In genomic region chr15:89356634-89357298, GRCh38 we compare ENCODE assay signal across 8 cellular contexts. TPM values are rescaled to one million over a fixed set of nuclear protein-coding genes. Genes with fewer than 3 reads are reported as not detected.
DNase-seq lines count a peak whose midpoint lies in the region; ATAC-seq and TF ChIP-seq lines count a peak whose summit lies in the region.

No MANE protein-coding gene starts in this region.

- WGBS in sigmoid colon, 2 donors = 22 to 35% methylated on average over 13 of the region's 13 CpGs

- in situ Hi-C loops in Panc1 (cut with HindIII; ENCODE audit: low pct_unique_long_range_greater_than_20kb, low sequenced_read_pairs) = no loop called here

- POLR2A ChIA-PET in Panc1 (lab: Charles Lee) = no interaction called here

- no peak overlapping the region for H3K4me3 ChIP-seq in Panc1 (ENCODE audit: low read depth in 2 of 2, low read length in 2 of 2)
- no peak overlapping the region for H3K4me3 ChIP-seq in foreskin fibroblast (ENCODE audit: low read depth in 1 of 2, low read length in 2 of 2)
- H3K4me3 ChIP-seq in sigmoid colon = no peak overlapping the region

- H3K9me3 ChIP-seq in Panc1 (ENCODE audit: control insufficient read depth, insufficient read depth, low read depth, low read length) (no peaks in the 10 kb centered on the region), sigmoid colon (no peaks in the 10 kb centered on the region)

- intact Hi-C loops in Panc1 (cut with micrococcal nuclease; ENCODE audit: unreplicated experiment) (no loop called here), sigmoid colon (cut with DNase I) (loop anchor here (5.0 kb wide), 1 partner anchor 201 kb away; no protein-coding TSS in a partner anchor)

- CTCF ChIA-PET in Panc1 (lab: Charles Lee) = interaction anchor here (0.6 to 2.0 kb wide), 11 partner anchors 8 to 657 kb away, joined by 3 to 10 read pairs (median 5); partner anchors contain the start of gene POLG

- H3K27me3 ChIP-seq in Panc1 (ENCODE audit: control insufficient read depth, insufficient read depth, low read length) = peaks cover 26% of the 10 kb centered on the region
- peaks cover 29 to 95% (median 75%) of the 10 kb centered on the region in 3 donors for H3K27me3 ChIP-seq in sigmoid colon

- peaks cover 2% of the 10 kb centered on the region; the same call in 1 of the 2 replicates for H3K4me1 ChIP-seq in Panc1 (ENCODE audit: control insufficient read depth, insufficient read depth, low read length)
- peaks cover 0 to 20% (median 8%) of the 10 kb centered on the region in 4 donors for H3K4me1 ChIP-seq in sigmoid colon

- TF ChIP-seq EP300 in sigmoid colon (IDR thresholded peaks at IDR 0.05) = no peak

- H3K36me3 ChIP-seq in Panc1 (ENCODE audit: control insufficient read depth, insufficient read depth, low read length) = no peaks in the 10 kb centered on the region
- no peaks in the 10 kb centered on the region for H3K36me3 ChIP-seq in sigmoid colon

- TF ChIP-seq CTCF in GM20000 (IDR thresholded peaks at IDR 0.05; ENCODE audit: extremely low read depth, missing control alignments) (peak; percentile 69), Panc1 (IDR thresholded peaks at IDR 0.05) (peak; percentile 86), foreskin fibroblast (IDR thresholded peaks at IDR 0.05; ENCODE audit: low read depth, low read length) (peak; percentile 27), sigmoid colon (IDR thresholded peaks at IDR 0.05) (no peak)

- DNase-seq in Ammon's horn (ENCODE audit: low spot score) (peak; percentile 76), GM20000 (ENCODE audit: low spot score) (peak; percentile 30), Panc1 (ENCODE audit: low read depth, low spot score) (no peak), foreskin fibroblast (peak; percentile 20 to 64), sigmoid colon (no peak)

- no peak for TF ChIP-seq POLR2A in sigmoid colon (IDR thresholded peaks at IDR 0.05)

- BruUV-seq in Panc1 (replicated peaks; lab: Mats Ljungman, UMichigan) = no TSS peak

- H3K27ac ChIP-seq in Panc1 (ENCODE audit: low read length) (no peak overlapping the region), sigmoid colon (no peak overlapping the region)

- ATAC-seq in Panc1 (peak; percentile 30), GM18520 (IDR thresholded peaks at IDR 0.05; ENCODE audit: unreplicated experiment) (no peak), HG02763 (IDR thresholded peaks at IDR 0.05; ENCODE audit: unreplicated experiment) (no peak), HG03460 (IDR thresholded peaks at IDR 0.05; ENCODE audit: unreplicated experiment) (no peak)

RNA-seq across cellular contexts. Expression of gene POLG, which starts 22.1 kb away (rescaled TPM):
- total RNA-seq in Panc1 (2021; ENCODE audit: unreplicated experiment) = 95.2 TPM
- 84.2 TPM for polyA plus RNA-seq in Panc1 (2012; ENCODE audit: insufficient read length)
- 10 to 100 TPM; 37.7 to 43.4 (median 39.8) TPM for total RNA-seq in sigmoid colon
- 10 to 100 TPM; 25.2 to 43.2 (median 28.0) TPM for polyA plus RNA-seq in sigmoid colon

Comparison
In these comparisons a context has a peak if more than half of its experiments do, and no peak if none do; other contexts are left out.
1. DNase-seq: peak in Ammon's horn (single experiment), GM20000 (single experiment) and foreskin fibroblast (2 of 2); none in Panc1 (single experiment) and sigmoid colon (single experiment).
2. CTCF ChIP-seq: peak in GM20000 (single experiment), Panc1 (single experiment) and foreskin fibroblast (single experiment); none in sigmoid colon (0 of 4).